1 cellular context compared by ENCODE assay signal in the genomic region with DNA sequence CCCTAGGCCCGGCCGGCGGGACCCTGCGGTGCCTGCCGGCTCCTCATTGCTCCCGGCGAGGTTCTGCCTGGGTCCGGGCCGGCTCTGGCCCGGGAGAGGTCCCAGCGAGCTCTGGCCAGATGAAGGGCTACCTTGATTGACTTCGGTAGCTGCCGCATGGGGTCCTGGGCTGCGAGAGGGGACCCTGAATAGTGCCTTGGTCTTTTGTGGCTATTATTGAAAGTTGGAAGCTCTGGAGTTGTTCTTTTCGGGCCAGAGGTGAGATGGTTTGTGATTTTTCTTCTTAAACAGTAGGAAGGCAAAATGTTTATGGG.
TF ChIP-seq lines count a peak whose summit lies in the region.

No MANE protein-coding gene starts in this region.

TF ChIP-seq in liver, 16 proteins besides CTCF, POLR2A, EP300 and RAD21 (continued from another document):
- no peak for TF ChIP-seq SP1 (IDR thresholded peaks at IDR 0.05)
- TF ChIP-seq HNF4A (conservative IDR thresholded peaks at IDR 0.05) = no peak
- no peak for TF ChIP-seq GABPA (IDR thresholded peaks at IDR 0.05 in 1 of 2, conservative IDR thresholded peaks at IDR 0.05 in 1 of 2)
